19 cellular contexts compared by ENCODE assay signal in genomic region chr9:33880562-33881089, GRCh38.
A peak's percentile ranks its signal among the peaks of the same experiment; 100 is the strongest.
DNase-seq lines count a peak whose midpoint lies in the region; ATAC-seq, FAIRE-seq and TF ChIP-seq lines count a peak whose summit lies in the region.
"Had no signal": no experiment of that assay in that cellular context is flagged by ENCODE, and none has a peak within 500 bp of the region (broad histone marks: within the 10 kb centered on the region; RNA-seq: fewer than 3 reads in every experiment).

No MANE protein-coding gene starts in this region.

- H3K36me3 Mint-ChIP-seq in activated naive CD4-positive, alpha-beta T cell treated with anti-CD3 and anti-CD28 coated beads, Interleukin-2, amount 50 U/mL, for 24 hours = peaks cover 9% of the 10 kb centered on the region
- H3K36me3 Mint-ChIP-seq: IgD-negative memory B cell had no signal

- in situ Hi-C loops in gastrocnemius medialis (cut with MboI; ENCODE audit: low sequenced_read_pairs in 4 of 4) = no loop called here

- H3K4me1 ChIP-seq in H1 (replicated peaks in 1 of 4; ENCODE audit: control insufficient read depth in 3 of 4, insufficient read depth in 4 of 4, low read length in 3 of 4) (peaks cover 0 to 7% (median 4%) of the 10 kb centered on the region in 4 experiments; a peak in 3 of 7 replicates), gastrocnemius medialis (peaks cover 55 to 80% of the 10 kb centered on the region in 2 donors)
- H3K4me1 ChIP-seq: SJCRH30 had no signal

- H3K27me3 Mint-ChIP-seq in activated naive CD4-positive, alpha-beta T cell treated with anti-CD3 and anti-CD28 coated beads, Interleukin-2, amount 50 U/mL, for 24 hours = no peaks in the 10 kb centered on the region
- H3K27me3 Mint-ChIP-seq: IgD-negative memory B cell had no signal

- H3K56ac ChIP-seq in H1 (replicated peaks; ENCODE audit: insufficient read length, low read depth, low read length) = no peak overlapping the region

- H3K23ac ChIP-seq in H1 (ENCODE audit: insufficient read length) = no peak overlapping the region

- POLR2A ChIA-PET in H1 (lab: Charles Lee; ENCODE audit: partially characterized antibody) = no interaction called here

- H3K9me3 ChIP-seq in SK-N-MC (ENCODE audit: low read depth, low read length) (no peaks in the 10 kb centered on the region), H1 (ENCODE audit: insufficient read depth in 2 of 2, low read depth in 1 of 2, low read length in 1 of 2) (no peaks in the 10 kb centered on the region), gastrocnemius medialis (no peaks in the 10 kb centered on the region)
- H3K9me3 ChIP-seq: SJCRH30 had no signal

- H3K36me3 ChIP-seq in SK-N-MC (ENCODE audit: insufficient read depth, low read length) (no peaks in the 10 kb centered on the region), H1 (ENCODE audit: control insufficient read depth in 2 of 4, insufficient read depth in 4 of 4, low read length in 3 of 4) (no peaks in the 10 kb centered on the region), gastrocnemius medialis (no peaks in the 10 kb centered on the region)
- H3K36me3 ChIP-seq: SJCRH30 had no signal

- H3K27ac Mint-ChIP-seq in activated naive CD4-positive, alpha-beta T cell treated with anti-CD3 and anti-CD28 coated beads, Interleukin-2, amount 50 U/mL, for 24 hours = peak overlapping the region; percentile 98
- H3K27ac Mint-ChIP-seq: IgD-negative memory B cell had no signal

- FAIRE-seq in H1 (lab: Jason Lieb, UNC) = peak; percentile 71
- FAIRE-seq: D721Med, small intestine had no signal

- no peak overlapping the region for H3K4ac ChIP-seq in H1 (replicated peaks; ENCODE audit: insufficient read length, low read depth, low read length)

- H2BK12ac ChIP-seq in H1 (ENCODE audit: low read depth, low read length) = no peak overlapping the region

- H2BK120ac ChIP-seq in H1 (replicated peaks; ENCODE audit: low read depth, low read length) = no peak overlapping the region

- H4K91ac ChIP-seq in H1 (replicated peaks; ENCODE audit: insufficient read length, low read length) = no peak overlapping the region

- no peak overlapping the region for H2BK5ac ChIP-seq in H1 (ENCODE audit: low read depth, low read length)

- peaks cover 3 to 14% of the 10 kb centered on the region in 2 experiments for H4K20me1 ChIP-seq in H1 (replicated peaks in 1 of 2; ENCODE audit: control insufficient read depth in 1 of 2, insufficient read depth in 2 of 2, low read length in 2 of 2)

- CTCF ChIA-PET in H1 (lab: Charles Lee; ENCODE audit: partially characterized antibody) = interaction anchor here (1.1 to 1.5 kb wide), 3 partner anchors 12 to 27 kb away, joined by 3 to 5 read pairs (median 4); no protein-coding TSS in a partner anchor

- H3K4me3 Mint-ChIP-seq in activated naive CD4-positive, alpha-beta T cell treated with anti-CD3 and anti-CD28 coated beads, Interleukin-2, amount 50 U/mL, for 24 hours = peak overlapping the region; percentile 43
- H3K4me3 Mint-ChIP-seq: H9, IgD-negative memory B cell had no signal

- H2BK15ac ChIP-seq in H1 (ENCODE audit: low read length) = no peak overlapping the region

- 88% methylated on average over 5 of the region's 5 CpGs; no CpG with 5 or more reads in 1 of the 2 experiments for WGBS in H1 (ENCODE audit: extremely low coverage in 1 of 2, insufficient coverage in 1 of 2, insufficient read length in 1 of 2, insufficient replicate concordance in 2 of 2, low coverage in 1 of 2, low lambda C conversion rate in 2 of 2, missing lambda C conversion rate in 1 of 2), 2 experiments

- H2AFZ ChIP-seq in H1 (ENCODE audit: low read length) = no peak overlapping the region

- peaks cover 6% of the 10 kb centered on the region; the same call in 1 of the 2 replicates for H3K79me1 ChIP-seq in H1 (ENCODE audit: low read depth, low read length)

- DNase-seq in activated naive CD4-positive, alpha-beta T cell treated with anti-CD3 and anti-CD28 coated beads, Interleukin-2, amount 50 U/mL, for 16 hours = no peak
- DNase-seq in SK-N-MC (ENCODE audit: low read depth, low spot score) (no peak), H1 (ENCODE audit: low read depth in 1 of 2, low spot score in 2 of 2) (peak; percentile 3 to 52), gastrocnemius medialis (no peak), NCI-H345 treated with DMSO at 0.1 percent for 48 hours (lab: John Stamatoyannopoulos, UW; ENCODE audit: unreplicated experiment) (no peak), DMS114 treated with DMSO at 0.1 percent for 48 hours (lab: John Stamatoyannopoulos, UW; ENCODE audit: unreplicated experiment) (no peak), sciatic nerve (ENCODE audit: low spot score) (no peak)
- DNase-seq: amygdala, cortex of kidney, H9, NCI-H1105 treated with DMSO at 0.1 percent for 48 hours, NCI-H446, occipital lobe, SJCRH30, small intestine had no signal

- no peak for TF ChIP-seq EP300 in H1 (IDR thresholded peaks at IDR 0.05; ENCODE audit: borderline replicate concordance in 1 of 2, low read depth in 2 of 2, low read length in 2 of 2)

- no peak overlapping the region for H4K5ac ChIP-seq in H1 (ENCODE audit: insufficient read length, low read depth, low read length)

- H3K9ac ChIP-seq in SK-N-MC (ENCODE audit: insufficient read length) (no peak overlapping the region), H1 (replicated peaks in 1 of 4; ENCODE audit: extremely low read depth in 1 of 4, low read depth in 3 of 4, low read length in 3 of 4) (no peak overlapping the region)

- no peaks in the 10 kb centered on the region for H3K9me3 Mint-ChIP-seq in activated naive CD4-positive, alpha-beta T cell treated with anti-CD3 and anti-CD28 coated beads, Interleukin-2, amount 50 U/mL, for 24 hours
- H3K9me3 Mint-ChIP-seq: H9, IgD-negative memory B cell had no signal

- H3K4me3 ChIP-seq in SK-N-MC (no peak overlapping the region), H1 (ENCODE audit: extremely low read depth in 1 of 4, insufficient read depth in 2 of 4, low read depth in 3 of 4, low read length in 4 of 4) (no peak overlapping the region), gastrocnemius medialis (no peak overlapping the region)
- H3K4me3 ChIP-seq: lung, SJCRH30 had no signal

- TF ChIP-seq POLR2A in H1 (IDR thresholded peaks at IDR 0.05; ENCODE audit: control extremely low read depth in 1 of 2, low read depth in 2 of 2, low read length in 2 of 2) (no peak), gastrocnemius medialis (IDR thresholded peaks at IDR 0.05) (no peak)

- no peak overlapping the region for H4K8ac ChIP-seq in H1 (ENCODE audit: extremely low read depth, insufficient read depth, low read length)

- H3K79me2 ChIP-seq in H1 (ENCODE audit: control insufficient read depth in 1 of 2, insufficient read depth in 2 of 2, low read length in 2 of 2) = peaks cover 0 to 86% of the 10 kb centered on the region in 2 experiments; a peak in 3 of 4 replicates

- no peak overlapping the region for H3K14ac ChIP-seq in H1 (ENCODE audit: insufficient read length)

- H3K27me3 ChIP-seq in H1 (replicated peaks in 1 of 4; ENCODE audit: control insufficient read depth in 3 of 4, extremely low read depth in 1 of 4, insufficient read depth in 3 of 4, low read length in 3 of 4) (no peaks in the 10 kb centered on the region), gastrocnemius medialis (no peaks in the 10 kb centered on the region)
- H3K27me3 ChIP-seq: SJCRH30 had no signal

- H3K18ac ChIP-seq in H1 (ENCODE audit: extremely low read depth, low read length) = no peak overlapping the region

- no peak for TF ChIP-seq RAD21 in H1 (IDR thresholded peaks at IDR 0.05 in 1 of 2, conservative IDR thresholded peaks at IDR 0.05 in 1 of 2; ENCODE audit: low read depth in 2 of 2, low read length in 2 of 2)

- peaks cover 72% of the 10 kb centered on the region for H3K4me1 Mint-ChIP-seq in activated naive CD4-positive, alpha-beta T cell treated with anti-CD3 and anti-CD28 coated beads, Interleukin-2, amount 50 U/mL, for 24 hours

- no peak overlapping the region for H2BK20ac ChIP-seq in H1 (ENCODE audit: low read length)

- no peak for ATAC-seq in gastrocnemius medialis
- no peak for ATAC-seq in sciatic nerve

- no peaks in the 10 kb centered on the region; the same call in 1 of the 2 replicates for H3K23me2 ChIP-seq in H1 (ENCODE audit: low read depth, low read length)

- H3K27ac ChIP-seq in SK-N-MC = peak overlapping the region; percentile 4
- no peak overlapping the region for H3K27ac ChIP-seq in H1 (ENCODE audit: low read depth, low read length)
- H3K27ac ChIP-seq in gastrocnemius medialis = peak overlapping the region in 3 of 4 donors; percentile 28 to 70 (median 44)
- H3K27ac ChIP-seq: SJCRH30 had no signal

- intact Hi-C loops in gastrocnemius medialis (cut with DNase I; ENCODE audit: low total_unique reads) = loop anchor here (10.0 kb wide), 1 partner anchor 304 kb away; no protein-coding TSS in a partner anchor
- intact Hi-C loops in sciatic nerve (cut with DNase I) = no loop called here

- no peak overlapping the region for H2AK5ac ChIP-seq in H1 (ENCODE audit: low read depth, low read length)

- no peak for TF ChIP-seq CTCF in H1 (IDR thresholded peaks at IDR 0.05; ENCODE audit: control extremely low read depth in 1 of 3, insufficient read depth in 1 of 3, low read depth in 1 of 3, low read length in 3 of 3)
- TF ChIP-seq CTCF in gastrocnemius medialis (IDR thresholded peaks at IDR 0.05 in 4 of 5, conservative IDR thresholded peaks at IDR 0.05 in 1 of 5) = no peak

- no peak overlapping the region for H3K4me2 ChIP-seq in H1 (ENCODE audit: insufficient read depth in 1 of 2, low read depth in 2 of 2, low read length in 2 of 2)

TF ChIP-seq in H1, 55 proteins besides CTCF, POLR2A, EP300 and RAD21 (continues in another document):
- TF ChIP-seq EGR1 (IDR thresholded peaks at IDR 0.05; ENCODE audit: borderline replicate concordance, low read depth, low read length) (no peak), TCF12 (IDR thresholded peaks at IDR 0.05; ENCODE audit: low read depth, low read length) (no peak), SP2 (IDR thresholded peaks at IDR 0.05; ENCODE audit: low read length) (no peak), NRF1 (IDR thresholded peaks at IDR 0.05; ENCODE audit: low read depth, low read length) (no peak), CHD2 (IDR thresholded peaks at IDR 0.05; ENCODE audit: low read length) (no peak), KDM1A (IDR thresholded peaks at IDR 0.05; ENCODE audit: borderline replicate concordance, low read length) (no peak), MAFK (IDR thresholded peaks at IDR 0.05; ENCODE audit: low read depth, low read length) (no peak), FOSL1 (IDR thresholded peaks at IDR 0.05; ENCODE audit: insufficient read depth, low read depth, low read length) (no peak), SP4 (IDR thresholded peaks at IDR 0.05; ENCODE audit: low read length) (no peak), SIN3A (conservative IDR thresholded peaks at IDR 0.05 in 1 of 2, IDR thresholded peaks at IDR 0.05 in 1 of 2; ENCODE audit: low read depth in 1 of 2, low read length in 2 of 2) (no peak), ATF3 (IDR thresholded peaks at IDR 0.05; ENCODE audit: insufficient read depth, low read depth, low read length) (no peak), TAF1 (IDR thresholded peaks at IDR 0.05; ENCODE audit: low read depth, low read length) (no peak), CEBPB (IDR thresholded peaks at IDR 0.05; ENCODE audit: low read depth, low read length) (no peak)

Comparison
In these comparisons a context has a peak if more than half of its experiments do, and no peak if none do; other contexts are left out.
1. DNase-seq: peak in H1 (2 of 2); none in activated naive CD4-positive, alpha-beta T cell treated with anti-CD3 and anti-CD28 coated beads, Interleukin-2, amount 50 U/mL, for 16 hours (single experiment), SK-N-MC (single experiment), gastrocnemius medialis (0 of 2), NCI-H345 treated with DMSO at 0.1 percent for 48 hours (single experiment), DMS114 treated with DMSO at 0.1 percent for 48 hours (single experiment) and sciatic nerve (single experiment).